Comparison of ENCODE assay signal across 1 cellular context in the genomic region with DNA sequence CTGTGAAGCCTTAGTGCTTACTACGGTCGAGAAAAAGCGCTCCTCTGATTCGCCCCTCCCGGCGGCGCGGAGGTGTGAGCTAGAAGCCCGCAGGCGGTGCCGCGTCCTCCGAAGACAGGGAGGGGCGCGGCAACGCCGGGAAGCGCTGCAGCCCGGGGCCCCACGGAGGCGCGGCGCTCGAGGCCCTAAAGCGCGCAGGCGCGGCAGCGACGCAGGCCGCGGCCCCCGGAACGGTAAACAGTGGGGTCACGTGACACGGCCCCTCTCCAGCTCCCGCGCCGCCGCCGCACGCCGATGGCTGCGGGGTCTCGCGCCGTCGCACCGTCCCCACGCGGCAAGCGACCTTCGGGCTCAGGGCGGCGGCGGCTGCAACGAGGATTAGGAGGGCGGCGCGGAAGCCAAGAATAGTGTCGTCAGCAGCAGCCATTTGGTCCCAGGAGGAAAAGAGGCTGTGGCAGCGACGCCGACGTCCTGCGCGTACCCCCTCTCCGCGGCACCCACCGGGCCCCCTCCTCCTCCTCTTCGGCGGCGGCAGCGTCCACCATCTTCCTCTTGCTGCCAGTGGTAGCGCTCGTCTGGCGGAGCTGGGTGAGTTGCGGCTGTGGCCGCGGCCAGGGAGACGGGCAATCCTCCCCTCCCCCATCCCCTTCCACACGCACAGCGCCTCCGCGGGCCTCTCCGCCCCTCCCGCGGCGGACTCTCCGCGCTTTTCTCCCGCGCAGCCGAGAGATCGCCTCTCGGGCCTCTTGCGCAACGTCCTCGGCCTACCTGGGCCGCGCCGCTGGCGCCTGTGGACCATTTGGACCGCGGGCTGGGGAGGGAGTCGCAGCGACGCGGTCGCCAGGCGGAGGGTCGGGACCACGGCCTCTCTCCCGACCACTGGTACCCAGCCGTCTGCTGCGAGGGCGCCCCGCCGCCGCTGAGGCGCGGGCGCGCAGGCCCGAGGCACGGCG.
TF ChIP-seq lines count a peak whose summit lies in the region.

A gene with protein sequence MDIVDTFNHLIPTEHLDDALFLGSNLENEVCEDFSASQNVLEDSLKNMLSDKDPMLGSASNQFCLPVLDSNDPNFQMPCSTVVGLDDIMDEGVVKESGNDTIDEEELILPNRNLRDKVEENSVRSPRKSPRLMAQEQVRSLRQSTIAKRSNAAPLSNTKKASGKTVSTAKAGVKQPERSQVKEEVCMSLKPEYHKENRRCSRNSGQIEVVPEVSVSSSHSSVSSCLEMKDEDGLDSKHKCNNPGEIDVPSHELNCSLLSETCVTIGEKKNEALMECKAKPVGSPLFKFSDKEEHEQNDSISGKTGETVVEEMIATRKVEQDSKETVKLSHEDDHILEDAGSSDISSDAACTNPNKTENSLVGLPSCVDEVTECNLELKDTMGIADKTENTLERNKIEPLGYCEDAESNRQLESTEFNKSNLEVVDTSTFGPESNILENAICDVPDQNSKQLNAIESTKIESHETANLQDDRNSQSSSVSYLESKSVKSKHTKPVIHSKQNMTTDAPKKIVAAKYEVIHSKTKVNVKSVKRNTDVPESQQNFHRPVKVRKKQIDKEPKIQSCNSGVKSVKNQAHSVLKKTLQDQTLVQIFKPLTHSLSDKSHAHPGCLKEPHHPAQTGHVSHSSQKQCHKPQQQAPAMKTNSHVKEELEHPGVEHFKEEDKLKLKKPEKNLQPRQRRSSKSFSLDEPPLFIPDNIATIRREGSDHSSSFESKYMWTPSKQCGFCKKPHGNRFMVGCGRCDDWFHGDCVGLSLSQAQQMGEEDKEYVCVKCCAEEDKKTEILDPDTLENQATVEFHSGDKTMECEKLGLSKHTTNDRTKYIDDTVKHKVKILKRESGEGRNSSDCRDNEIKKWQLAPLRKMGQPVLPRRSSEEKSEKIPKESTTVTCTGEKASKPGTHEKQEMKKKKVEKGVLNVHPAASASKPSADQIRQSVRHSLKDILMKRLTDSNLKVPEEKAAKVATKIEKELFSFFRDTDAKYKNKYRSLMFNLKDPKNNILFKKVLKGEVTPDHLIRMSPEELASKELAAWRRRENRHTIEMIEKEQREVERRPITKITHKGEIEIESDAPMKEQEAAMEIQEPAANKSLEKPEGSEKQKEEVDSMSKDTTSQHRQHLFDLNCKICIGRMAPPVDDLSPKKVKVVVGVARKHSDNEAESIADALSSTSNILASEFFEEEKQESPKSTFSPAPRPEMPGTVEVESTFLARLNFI (N-terminal part only) (plus strand): TSS at position 240 of the 953 bp plus-strand sequence. CDS start 10,750 bp downstream, outside the sequence.

TF ChIP-seq in K562, 482 proteins besides CTCF, POLR2A, EP300 and RAD21 (continued from another document and continues in another):
- TF ChIP-seq PRPF4 (IDR thresholded peaks at IDR 0.05; ENCODE audit: insufficient read depth, low read depth, low read length, poor library complexity, severe bottlenecking) (peak; percentile 84), NEUROD1 (IDR thresholded peaks at IDR 0.05; ENCODE audit: borderline replicate concordance, low read depth, low read length, partially characterized antibody) (peak; percentile 62), ATF1 (CRISPR knock-in tag; IDR thresholded peaks at IDR 0.05) (no peak), ATF1 (tag; IDR thresholded peaks at IDR 0.05) (peak; percentile 93), E2F3 (CRISPR knock-in tag; IDR thresholded peaks at IDR 0.05) (peak; percentile 82; the same call in 1 of the 2 replicates), ETV1 (tag; conservative IDR thresholded peaks at IDR 0.05; ENCODE audit: low read depth) (no peak), GABPA (tag; conservative IDR thresholded peaks at IDR 0.05; ENCODE audit: low read depth) (0 out of 2 replicates have a peak, but pooled peaks have one; percentile 33), SIRT6 (IDR thresholded peaks at IDR 0.05; ENCODE audit: low read depth, low read length) (no peak), CHD1 (IDR thresholded peaks at IDR 0.05; ENCODE audit: low read length) (no peak), SRSF3 (IDR thresholded peaks at IDR 0.05; ENCODE audit: insufficient read depth, low read length) (no peak), PTTG1 (tag; IDR thresholded peaks at IDR 0.05; ENCODE audit: low read depth) (no peak), KLF1 (tag; IDR thresholded peaks at IDR 0.05) (peak; percentile 56), MECOM (CRISPR knock-in tag; IDR thresholded peaks at IDR 0.05) (0 out of 2 replicates have a peak, but pooled peaks have one; percentile 28), RBM14 (IDR thresholded peaks at IDR 0.05; ENCODE audit: borderline replicate concordance, insufficient read depth, low read depth, low read length) (no peak), CBX1 (IDR thresholded peaks at IDR 0.05; ENCODE audit: low read depth) (peak; percentile 52; the same call in 1 of the 2 replicates), NFE2L1 (tag; IDR thresholded peaks at IDR 0.05; ENCODE audit: borderline replicate concordance, low read depth) (no peak), ZFX (CRISPR knock-in tag; IDR thresholded peaks at IDR 0.05) (peak; percentile 93), LARP7 (IDR thresholded peaks at IDR 0.05) (peak; percentile 74; the same call in 1 of the 2 replicates), LEF1 (IDR thresholded peaks at IDR 0.05) (peak; percentile 45; the same call in 1 of the 2 replicates), NCOA6 (IDR thresholded peaks at IDR 0.05) (peak; percentile 48; the same call in 1 of the 2 replicates), IRF2 (CRISPR knock-in tag; IDR thresholded peaks at IDR 0.05) (no peak), CEBPG (CRISPR knock-in tag; IDR thresholded peaks at IDR 0.05) (peak; percentile 98), CEBPG (tag; conservative IDR thresholded peaks at IDR 0.05 in 1 of 2, IDR thresholded peaks at IDR 0.05 in 1 of 2) (peak; percentile 96 to 99), NCOR1 (IDR thresholded peaks at IDR 0.05) (0 out of 2 replicates have a peak, but pooled peaks have one; percentile 30), PHB2 (IDR thresholded peaks at IDR 0.05; ENCODE audit: low read depth) (no peak)
- TF ChIP-seq, protein P1, sequence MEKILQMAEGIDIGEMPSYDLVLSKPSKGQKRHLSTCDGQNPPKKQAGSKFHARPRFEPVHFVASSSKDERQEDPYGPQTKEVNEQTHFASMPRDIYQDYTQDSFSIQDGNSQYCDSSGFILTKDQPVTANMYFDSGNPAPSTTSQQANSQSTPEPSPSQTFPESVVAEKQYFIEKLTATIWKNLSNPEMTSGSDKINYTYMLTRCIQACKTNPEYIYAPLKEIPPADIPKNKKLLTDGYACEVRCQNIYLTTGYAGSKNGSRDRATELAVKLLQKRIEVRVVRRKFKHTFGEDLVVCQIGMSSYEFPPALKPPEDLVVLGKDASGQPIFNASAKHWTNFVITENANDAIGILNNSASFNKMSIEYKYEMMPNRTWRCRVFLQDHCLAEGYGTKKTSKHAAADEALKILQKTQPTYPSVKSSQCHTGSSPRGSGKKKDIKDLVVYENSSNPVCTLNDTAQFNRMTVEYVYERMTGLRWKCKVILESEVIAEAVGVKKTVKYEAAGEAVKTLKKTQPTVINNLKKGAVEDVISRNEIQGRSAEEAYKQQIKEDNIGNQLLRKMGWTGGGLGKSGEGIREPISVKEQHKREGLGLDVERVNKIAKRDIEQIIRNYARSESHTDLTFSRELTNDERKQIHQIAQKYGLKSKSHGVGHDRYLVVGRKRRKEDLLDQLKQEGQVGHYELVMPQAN (IDR thresholded peaks at IDR 0.05; ENCODE audit: borderline replicate concordance): peak; percentile 36; the same call in 1 of the 2 replicates
- TF ChIP-seq, protein P2, sequence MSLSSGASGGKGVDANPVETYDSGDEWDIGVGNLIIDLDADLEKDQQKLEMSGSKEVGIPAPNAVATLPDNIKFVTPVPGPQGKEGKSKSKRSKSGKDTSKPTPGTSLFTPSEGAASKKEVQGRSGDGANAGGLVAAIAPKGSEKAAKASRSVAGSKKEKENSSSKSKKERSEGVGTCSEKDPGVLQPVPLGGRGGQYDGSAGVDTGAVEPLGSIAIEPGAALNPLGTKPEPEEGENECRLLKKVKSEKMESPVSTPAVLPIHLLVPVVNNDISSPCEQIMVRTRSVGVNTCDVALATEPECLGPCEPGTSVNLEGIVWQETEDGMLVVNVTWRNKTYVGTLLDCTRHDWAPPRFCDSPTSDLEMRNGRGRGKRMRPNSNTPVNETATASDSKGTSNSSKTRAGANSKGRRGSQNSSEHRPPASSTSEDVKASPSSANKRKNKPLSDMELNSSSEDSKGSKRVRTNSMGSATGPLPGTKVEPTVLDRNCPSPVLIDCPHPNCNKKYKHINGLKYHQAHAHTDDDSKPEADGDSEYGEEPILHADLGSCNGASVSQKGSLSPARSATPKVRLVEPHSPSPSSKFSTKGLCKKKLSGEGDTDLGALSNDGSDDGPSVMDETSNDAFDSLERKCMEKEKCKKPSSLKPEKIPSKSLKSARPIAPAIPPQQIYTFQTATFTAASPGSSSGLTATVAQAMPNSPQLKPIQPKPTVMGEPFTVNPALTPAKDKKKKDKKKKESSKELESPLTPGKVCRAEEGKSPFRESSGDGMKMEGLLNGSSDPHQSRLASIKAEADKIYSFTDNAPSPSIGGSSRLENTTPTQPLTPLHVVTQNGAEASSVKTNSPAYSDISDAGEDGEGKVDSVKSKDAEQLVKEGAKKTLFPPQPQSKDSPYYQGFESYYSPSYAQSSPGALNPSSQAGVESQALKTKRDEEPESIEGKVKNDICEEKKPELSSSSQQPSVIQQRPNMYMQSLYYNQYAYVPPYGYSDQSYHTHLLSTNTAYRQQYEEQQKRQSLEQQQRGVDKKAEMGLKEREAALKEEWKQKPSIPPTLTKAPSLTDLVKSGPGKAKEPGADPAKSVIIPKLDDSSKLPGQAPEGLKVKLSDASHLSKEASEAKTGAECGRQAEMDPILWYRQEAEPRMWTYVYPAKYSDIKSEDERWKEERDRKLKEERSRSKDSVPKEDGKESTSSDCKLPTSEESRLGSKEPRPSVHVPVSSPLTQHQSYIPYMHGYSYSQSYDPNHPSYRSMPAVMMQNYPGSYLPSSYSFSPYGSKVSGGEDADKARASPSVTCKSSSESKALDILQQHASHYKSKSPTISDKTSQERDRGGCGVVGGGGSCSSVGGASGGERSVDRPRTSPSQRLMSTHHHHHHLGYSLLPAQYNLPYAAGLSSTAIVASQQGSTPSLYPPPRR (CRISPR knock-in tag; IDR thresholded peaks at IDR 0.05; ENCODE audit: borderline replicate concordance): 0 out of 2 replicates have a peak, but pooled peaks have one; percentile 28
- TF ChIP-seq, protein P3, sequence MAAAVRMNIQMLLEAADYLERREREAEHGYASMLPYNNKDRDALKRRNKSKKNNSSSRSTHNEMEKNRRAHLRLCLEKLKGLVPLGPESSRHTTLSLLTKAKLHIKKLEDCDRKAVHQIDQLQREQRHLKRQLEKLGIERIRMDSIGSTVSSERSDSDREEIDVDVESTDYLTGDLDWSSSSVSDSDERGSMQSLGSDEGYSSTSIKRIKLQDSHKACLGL (CRISPR knock-in tag; IDR thresholded peaks at IDR 0.05; ENCODE audit: borderline replicate concordance, poor library complexity, severe bottlenecking): no peak
- TF ChIP-seq, protein P4, sequence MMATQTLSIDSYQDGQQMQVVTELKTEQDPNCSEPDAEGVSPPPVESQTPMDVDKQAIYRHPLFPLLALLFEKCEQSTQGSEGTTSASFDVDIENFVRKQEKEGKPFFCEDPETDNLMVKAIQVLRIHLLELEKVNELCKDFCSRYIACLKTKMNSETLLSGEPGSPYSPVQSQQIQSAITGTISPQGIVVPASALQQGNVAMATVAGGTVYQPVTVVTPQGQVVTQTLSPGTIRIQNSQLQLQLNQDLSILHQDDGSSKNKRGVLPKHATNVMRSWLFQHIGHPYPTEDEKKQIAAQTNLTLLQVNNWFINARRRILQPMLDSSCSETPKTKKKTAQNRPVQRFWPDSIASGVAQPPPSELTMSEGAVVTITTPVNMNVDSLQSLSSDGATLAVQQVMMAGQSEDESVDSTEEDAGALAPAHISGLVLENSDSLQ (IDR thresholded peaks at IDR 0.05): no peak
- TF ChIP-seq, protein P5, sequence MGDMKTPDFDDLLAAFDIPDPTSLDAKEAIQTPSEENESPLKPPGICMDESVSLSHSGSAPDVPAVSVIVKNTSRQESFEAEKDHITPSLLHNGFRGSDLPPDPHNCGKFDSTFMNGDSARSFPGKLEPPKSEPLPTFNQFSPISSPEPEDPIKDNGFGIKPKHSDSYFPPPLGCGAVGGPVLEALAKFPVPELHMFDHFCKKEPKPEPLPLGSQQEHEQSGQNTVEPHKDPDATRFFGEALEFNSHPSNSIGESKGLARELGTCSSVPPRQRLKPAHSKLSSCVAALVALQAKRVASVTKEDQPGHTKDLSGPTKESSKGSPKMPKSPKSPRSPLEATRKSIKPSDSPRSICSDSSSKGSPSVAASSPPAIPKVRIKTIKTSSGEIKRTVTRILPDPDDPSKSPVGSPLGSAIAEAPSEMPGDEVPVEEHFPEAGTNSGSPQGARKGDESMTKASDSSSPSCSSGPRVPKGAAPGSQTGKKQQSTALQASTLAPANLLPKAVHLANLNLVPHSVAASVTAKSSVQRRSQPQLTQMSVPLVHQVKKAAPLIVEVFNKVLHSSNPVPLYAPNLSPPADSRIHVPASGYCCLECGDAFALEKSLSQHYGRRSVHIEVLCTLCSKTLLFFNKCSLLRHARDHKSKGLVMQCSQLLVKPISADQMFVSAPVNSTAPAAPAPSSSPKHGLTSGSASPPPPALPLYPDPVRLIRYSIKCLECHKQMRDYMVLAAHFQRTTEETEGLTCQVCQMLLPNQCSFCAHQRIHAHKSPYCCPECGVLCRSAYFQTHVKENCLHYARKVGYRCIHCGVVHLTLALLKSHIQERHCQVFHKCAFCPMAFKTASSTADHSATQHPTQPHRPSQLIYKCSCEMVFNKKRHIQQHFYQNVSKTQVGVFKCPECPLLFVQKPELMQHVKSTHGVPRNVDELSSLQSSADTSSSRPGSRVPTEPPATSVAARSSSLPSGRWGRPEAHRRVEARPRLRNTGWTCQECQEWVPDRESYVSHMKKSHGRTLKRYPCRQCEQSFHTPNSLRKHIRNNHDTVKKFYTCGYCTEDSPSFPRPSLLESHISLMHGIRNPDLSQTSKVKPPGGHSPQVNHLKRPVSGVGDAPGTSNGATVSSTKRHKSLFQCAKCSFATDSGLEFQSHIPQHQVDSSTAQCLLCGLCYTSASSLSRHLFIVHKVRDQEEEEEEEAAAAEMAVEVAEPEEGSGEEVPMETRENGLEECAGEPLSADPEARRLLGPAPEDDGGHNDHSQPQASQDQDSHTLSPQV (IDR thresholded peaks at IDR 0.05): peak; percentile 54
- TF ChIP-seq, protein P6, sequence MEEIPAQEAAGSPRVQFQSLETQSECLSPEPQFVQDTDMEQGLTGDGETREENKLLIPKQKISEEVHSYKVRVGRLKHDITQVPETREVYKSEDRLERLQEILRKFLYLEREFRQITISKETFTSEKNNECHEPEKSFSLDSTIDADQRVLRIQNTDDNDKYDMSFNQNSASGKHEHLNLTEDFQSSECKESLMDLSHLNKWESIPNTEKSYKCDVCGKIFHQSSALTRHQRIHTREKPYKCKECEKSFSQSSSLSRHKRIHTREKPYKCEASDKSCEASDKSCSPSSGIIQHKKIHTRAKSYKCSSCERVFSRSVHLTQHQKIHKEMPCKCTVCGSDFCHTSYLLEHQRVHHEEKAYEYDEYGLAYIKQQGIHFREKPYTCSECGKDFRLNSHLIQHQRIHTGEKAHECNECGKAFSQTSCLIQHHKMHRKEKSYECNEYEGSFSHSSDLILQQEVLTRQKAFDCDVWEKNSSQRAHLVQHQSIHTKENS (CRISPR knock-in tag; IDR thresholded peaks at IDR 0.05): no peak
- TF ChIP-seq, protein P7, sequence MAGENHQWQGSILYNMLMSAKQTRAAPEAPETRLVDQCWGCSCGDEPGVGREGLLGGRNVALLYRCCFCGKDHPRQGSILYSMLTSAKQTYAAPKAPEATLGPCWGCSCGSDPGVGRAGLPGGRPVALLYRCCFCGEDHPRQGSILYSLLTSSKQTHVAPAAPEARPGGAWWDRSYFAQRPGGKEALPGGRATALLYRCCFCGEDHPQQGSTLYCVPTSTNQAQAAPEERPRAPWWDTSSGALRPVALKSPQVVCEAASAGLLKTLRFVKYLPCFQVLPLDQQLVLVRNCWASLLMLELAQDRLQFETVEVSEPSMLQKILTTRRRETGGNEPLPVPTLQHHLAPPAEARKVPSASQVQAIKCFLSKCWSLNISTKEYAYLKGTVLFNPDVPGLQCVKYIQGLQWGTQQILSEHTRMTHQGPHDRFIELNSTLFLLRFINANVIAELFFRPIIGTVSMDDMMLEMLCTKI (IDR thresholded peaks at IDR 0.05; ENCODE audit: partially characterized antibody): no peak
